18 cellular contexts compared by ENCODE assay signal in the genomic region with DNA sequence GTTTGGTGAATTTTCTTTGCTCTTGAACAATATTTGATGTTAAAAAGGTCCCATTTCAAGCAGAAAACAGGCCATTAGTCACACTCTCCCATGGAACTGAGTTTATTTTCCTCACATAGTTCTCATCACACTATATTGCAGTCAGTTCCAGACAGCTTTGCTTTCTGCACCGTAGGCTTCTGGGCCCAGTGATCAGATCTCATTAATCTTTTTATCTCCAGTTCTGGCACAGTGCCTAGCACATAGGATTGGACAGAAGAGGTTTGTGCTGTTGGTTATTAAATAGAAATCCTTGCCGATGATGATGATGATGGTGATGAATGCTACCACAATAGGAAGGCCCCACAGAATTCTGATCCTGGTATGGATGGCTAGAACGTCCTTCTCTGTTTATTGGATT. TPM values are rescaled to one million over a fixed set of nuclear protein-coding genes. Genes with fewer than 3 reads are reported as not detected.
"Had no signal": no experiment of that assay in that cellular context is flagged by ENCODE, and none has a peak within 500 bp of the region (broad histone marks: within the 10 kb centered on the region; RNA-seq: fewer than 3 reads in every experiment).

No MANE protein-coding gene starts in this region.

- H3K27me3 ChIP-seq: adrenal gland, esophagus muscularis mucosa, gastroesophageal sphincter, heart right ventricle, right atrium auricular region, tibial nerve had no signal

- H3K27ac Mint-ChIP-seq: activated CD4-positive, alpha-beta T cell treated with anti-CD3 and anti-CD28 coated beads for 36 hours; activated T-helper 1 cell treated with anti-CD3 and anti-CD28 coated beads, Interleukin-12 subunit alpha, Interleukin-12 subunit beta, Interleukin-2, Interleukin-4 antibody, amounts not matched to agents 30 ng/mL and 10 ng/mL and 1 ng/mL, durations not matched to agents 14 hours and 24 hours and 36 hours had no signal

- H3K9me3 Mint-ChIP-seq: activated T-helper 1 cell treated with anti-CD3 and anti-CD28 coated beads, Interleukin-12 subunit alpha, Interleukin-12 subunit beta, Interleukin-2, Interleukin-4 antibody, amounts not matched to agents 30 ng/mL and 10 ng/mL and 1 ng/mL, durations not matched to agents 14 hours and 24 hours and 36 hours had no signal

- H3K36me3 Mint-ChIP-seq: activated naive CD4-positive, alpha-beta T cell treated with anti-CD3 and anti-CD28 coated beads, Interleukin-2, amount 50 U/mL, for 72 hours had no signal

- H3K36me3 ChIP-seq: adrenal gland, esophagus muscularis mucosa, gastroesophageal sphincter, heart right ventricle, left ventricle myocardium inferior, right atrium auricular region, tibial nerve had no signal

- H3K4me1 Mint-ChIP-seq: activated CD4-positive, alpha-beta T cell treated with anti-CD3 and anti-CD28 coated beads for 36 hours had no signal

- H3K4me3 Mint-ChIP-seq: activated CD4-positive, alpha-beta T cell treated with anti-CD3 and anti-CD28 coated beads for 36 hours; activated T-helper 1 cell treated with anti-CD3 and anti-CD28 coated beads, Interleukin-12 subunit alpha, Interleukin-12 subunit beta, Interleukin-2, Interleukin-4 antibody, amounts not matched to agents 30 ng/mL and 10 ng/mL and 1 ng/mL, durations not matched to agents 14 hours and 24 hours and 36 hours had no signal

- DNase-seq: activated CD4-positive, alpha-beta T cell treated with anti-CD3 and anti-CD28 coated beads for 36 hours; activated CD4-positive, alpha-beta T cell treated with anti-CD3 and anti-CD28 coated beads, Interleukin-2, amount 50 U/mL, for 48 hours; activated gamma-delta T cell treated with Interleukin-2 at 50 U/mL for 16 hours; activated T-cell treated with anti-CD3 and anti-CD28 coated beads for 4 hours; adrenal gland; effector CD4-positive, alpha-beta T cell; heart right ventricle; left ventricle myocardium inferior; mammary epithelial cell; stimulated activated CD4-positive, alpha-beta T cell treated with anti-CD3 and anti-CD28 coated beads, Interleukin-2, amount 100 ng/mL, for 24 hours; stimulated activated naive CD4-positive, alpha-beta T cell treated with Interleukin-2 at 50 U/mL for 16 hours had no signal

- H3K27ac ChIP-seq: adrenal gland, esophagus muscularis mucosa, gastroesophageal sphincter, heart right ventricle, left ventricle myocardium inferior, right atrium auricular region, tibial nerve had no signal

- H3K4me1 ChIP-seq: adrenal gland, esophagus muscularis mucosa, gastroesophageal sphincter, heart right ventricle, left ventricle myocardium inferior, right atrium auricular region, tibial nerve had no signal

- H3K4me3 ChIP-seq: adrenal gland, esophagus muscularis mucosa, gastroesophageal sphincter, heart right ventricle, left ventricle myocardium inferior, right atrium auricular region, tibial nerve had no signal

- H3K9me3 ChIP-seq: adrenal gland, esophagus muscularis mucosa, gastroesophageal sphincter, heart right ventricle, left ventricle myocardium inferior, right atrium auricular region, tibial nerve had no signal

RNA-seq across cellular contexts. Expression of a gene that starts 52.1 kb away (rescaled TPM):
- total RNA-seq: myocyte had no signal
